In genomic region chr7:44466300-44467216, GRCh38 we compare ENCODE assay signal across 16 cellular contexts. TPM values are rescaled to one million over a fixed set of nuclear protein-coding genes. Genes with fewer than 3 reads are reported as not detected.
DNase-seq lines count a peak whose midpoint lies in the region; ATAC-seq and TF ChIP-seq lines count a peak whose summit lies in the region.
"Had no signal": no experiment of that assay in that cellular context is flagged by ENCODE, and none has a peak within 500 bp of the region (broad histone marks: within the 10 kb centered on the region; RNA-seq: fewer than 3 reads in every experiment).

No MANE protein-coding gene starts in this region.

- CTCF ChIA-PET in MCF 10A (lab: Yijun Ruan, JAX) = interaction anchor here (0.6 to 1.0 kb wide), 3 partner anchors 9 to 21 kb away, joined by 3 read pairs; no protein-coding TSS in a partner anchor

- H3K27ac Mint-ChIP-seq in MCF 10A (ENCODE audit: low read depth, unreplicated experiment) = no peak overlapping the region

- no peak for TF ChIP-seq CTCF in MCF 10A (IDR thresholded peaks at IDR 0.05; ENCODE audit: unreplicated experiment)

- no peaks in the 10 kb centered on the region for H3K9me3 Mint-ChIP-seq in MCF 10A (ENCODE audit: unreplicated experiment)
- H3K9me3 Mint-ChIP-seq: neural crest cell had no signal

- intact Hi-C loops in MCF 10A (cut with micrococcal nuclease) = no loop called here

- ATAC-seq in GM21528 (IDR thresholded peaks at IDR 0.05; ENCODE audit: low FRiP score, unreplicated experiment) (no peak), HG02973 (IDR thresholded peaks at IDR 0.05; ENCODE audit: unreplicated experiment) (no peak)
- ATAC-seq: gastrocnemius medialis had no signal

- H3K36me3 Mint-ChIP-seq in MCF 10A (ENCODE audit: insufficient read depth, unreplicated experiment) = peaks cover 71% of the 10 kb centered on the region

- no peaks in the 10 kb centered on the region for H3K27me3 Mint-ChIP-seq in MCF 10A (ENCODE audit: insufficient read depth, unreplicated experiment)

- no TSS peak for BruUV-seq in MCF 10A (replicated peaks; lab: Mats Ljungman, UMichigan)

- DNase-seq in stimulated activated CD4-positive, alpha-beta T cell treated with anti-CD3 and anti-CD28 coated beads, Interleukin-1b, Interleukin-23, amount 100 ng/mL, for 48 hours = peak; percentile 24
- no peak for DNase-seq in stimulated activated CD4-positive, alpha-beta T cell treated with anti-CD3 and anti-CD28 coated beads, Interleukin-4, amount 100 ng/mL, for 24 hours
- DNase-seq in astrocyte of the hippocampus (ENCODE audit: low read depth, low spot score) (peak; percentile 48), kidney glomerular epithelial cell (lab: John Stamatoyannopoulos, UW) (peak; percentile 66), NCI-H774 (lab: John Stamatoyannopoulos, UW) (no peak), MCF 10A (ENCODE audit: unreplicated experiment) (no peak)
- DNase-seq: BE2C; gastrocnemius medialis; left cardiac atrium; MM.1S; NCI-H345; stimulated activated CD4-positive, alpha-beta T cell treated with anti-CD3 and anti-CD28 coated beads, Interleukin-15, amount 100 ng/mL, for 24 hours; T-helper 9 cell had no signal

- POLR2A ChIA-PET in MCF 10A (lab: Yijun Ruan, JAX) = interaction anchor here (0.7 to 1.0 kb wide), 2 partner anchors 10 to 23 kb away, joined by 3 read pairs; partner anchors contain the start of gene NUDCD3

- H3K4me1 Mint-ChIP-seq in MCF 10A (ENCODE audit: insufficient read depth, unreplicated experiment) = peaks cover 15% of the 10 kb centered on the region

- H3K4me3 Mint-ChIP-seq in MCF 10A (ENCODE audit: unreplicated experiment) = no peak overlapping the region
- H3K4me3 Mint-ChIP-seq: neural crest cell had no signal

RNA-seq across cellular contexts. Expression of gene NUDCD3, which starts 23.9 kb away (rescaled TPM):
- total RNA-seq in MCF 10A (2022) = 85.5 and 87.7 TPM in 2 replicates

Comparison
In these comparisons a context has a peak if more than half of its experiments do, and no peak if none do; other contexts are left out.
1. DNase-seq: peak in stimulated activated CD4-positive, alpha-beta T cell treated with anti-CD3 and anti-CD28 coated beads, Interleukin-1b, Interleukin-23, amount 100 ng/mL, for 48 hours (single experiment), astrocyte of the hippocampus (single experiment) and kidney glomerular epithelial cell (single experiment); none in stimulated activated CD4-positive, alpha-beta T cell treated with anti-CD3 and anti-CD28 coated beads, Interleukin-4, amount 100 ng/mL, for 24 hours (single experiment), NCI-H774 (single experiment) and MCF 10A (single experiment).